In the genomic region with DNA sequence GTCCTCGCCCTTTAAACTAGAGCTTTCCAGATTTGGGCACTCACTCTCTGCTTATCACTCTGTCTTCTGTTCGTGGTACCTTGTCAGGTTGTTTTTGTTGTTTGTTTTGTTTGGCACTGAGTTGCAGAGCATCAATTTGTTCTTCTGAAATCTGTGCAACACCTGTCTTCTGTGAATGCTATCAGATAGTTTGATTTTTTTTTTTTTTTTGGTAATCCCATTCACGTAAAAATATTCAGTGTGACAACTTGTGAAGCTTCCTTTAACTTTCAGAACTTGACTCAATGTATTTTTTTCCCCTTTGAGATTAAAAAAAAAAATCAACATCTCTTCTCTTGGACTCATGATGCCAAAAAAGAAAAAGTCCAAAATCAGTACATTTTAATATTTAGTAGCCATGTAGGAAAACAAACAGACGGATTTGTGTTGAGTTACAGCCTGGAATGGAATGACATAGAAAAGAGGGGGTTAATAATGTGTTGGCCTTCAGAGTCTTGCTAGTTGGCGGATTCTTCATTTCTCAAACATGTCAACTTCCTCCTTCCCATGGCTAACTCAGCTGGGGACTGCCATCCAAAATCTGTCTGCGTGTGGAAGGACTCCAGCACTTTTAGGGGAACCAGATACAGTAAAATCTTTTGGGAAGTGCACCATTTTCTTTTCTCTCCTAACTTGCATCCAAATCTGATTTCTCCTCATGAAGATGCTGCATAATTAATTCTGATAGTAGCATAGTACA, we compare ENCODE assay signal across 15 cellular contexts. TPM values are rescaled to one million over a fixed set of nuclear protein-coding genes. Genes with fewer than 3 reads are reported as not detected.
DNase-seq lines count a peak whose midpoint lies in the region; ATAC-seq and TF ChIP-seq lines count a peak whose summit lies in the region.
"Had no signal": no experiment of that assay in that cellular context is flagged by ENCODE, and none has a peak within 500 bp of the region (broad histone marks: within the 10 kb centered on the region; RNA-seq: fewer than 3 reads in every experiment).

No MANE protein-coding gene starts in this region.

- peaks cover 10% of the 10 kb centered on the region; the same call in 1 of the 2 replicates for H3K4me1 ChIP-seq in ES-I3 (ENCODE audit: insufficient read depth, low read length)
- peaks cover 7% of the 10 kb centered on the region for H3K4me1 ChIP-seq in ectodermal cell (ENCODE audit: control insufficient read depth, insufficient read depth, low read length)
- H3K4me1 ChIP-seq in thyroid gland, result peaks cover 5 to 11% of the 10 kb centered on the region in 2 donors

- H3K36me3 ChIP-seq in ES-I3 (ENCODE audit: insufficient read depth, low read length) (no peaks in the 10 kb centered on the region), ectodermal cell (ENCODE audit: control insufficient read depth, insufficient read depth, low read length) (no peaks in the 10 kb centered on the region), thyroid gland (no peaks in the 10 kb centered on the region)
- H3K36me3 ChIP-seq: sigmoid colon had no signal

- peaks cover 18% of the 10 kb centered on the region for H3K4me1 Mint-ChIP-seq in osteocyte (ENCODE audit: unreplicated experiment)

- no peak for TF ChIP-seq POLR2A in thyroid gland (IDR thresholded peaks at IDR 0.05)

- WGBS in ectodermal cell, 2 experiments, result 51 to 53% methylated on average over 6 of the region's 6 CpGs
- WGBS in thyroid gland, 2 donors, result 65 to 70% methylated on average over 6 of the region's 6 CpGs

- DNase-seq in MV-4-11 (lab: John Stamatoyannopoulos, UW) (peak; percentile 10), osteocyte (ENCODE audit: extremely low spot score, unreplicated experiment) (no peak), thyroid gland (no peak), NCI-H2227 (lab: John Stamatoyannopoulos, UW; ENCODE audit: unreplicated experiment) (no peak)
- no peak for DNase-seq in stimulated activated naive CD4-positive, alpha-beta T cell treated with Interleukin-2 at 50 U/mL for 16 hours (lab: John Stamatoyannopoulos, UW)
- DNase-seq: activated CD8-positive, alpha-beta memory T cell treated with anti-CD3 and anti-CD28 coated beads, Interleukin-2, amount 50 U/mL, for 4 hours; effector CD8-positive, alpha-beta T cell; islet precursor cell; NCI-H510A; sigmoid colon; stimulated activated CD8-positive, alpha-beta memory T cell treated with anti-CD3 and anti-CD28 coated beads, Interleukin-4, amount 100 ng/mL, for 48 hours had no signal

- no peaks in the 10 kb centered on the region for H3K9me3 Mint-ChIP-seq in osteocyte (ENCODE audit: unreplicated experiment)

- no peak for ATAC-seq in GM18868 (IDR thresholded peaks at IDR 0.05; ENCODE audit: unreplicated experiment)
- ATAC-seq: K562 had no signal

- TF ChIP-seq CTCF in osteocyte (IDR thresholded peaks at IDR 0.05) (no peak), thyroid gland (IDR thresholded peaks at IDR 0.05) (no peak)

- no peak overlapping the region for H3K27ac ChIP-seq in ectodermal cell (ENCODE audit: insufficient read depth, low read depth, low read length, poor library complexity, severe bottlenecking)
- H3K27ac ChIP-seq in thyroid gland, result no peak overlapping the region
- H3K27ac ChIP-seq: sigmoid colon had no signal

- no peak overlapping the region for H3K27ac Mint-ChIP-seq in osteocyte (ENCODE audit: unreplicated experiment)

- H3K9ac ChIP-seq in ES-I3 (ENCODE audit: low read depth, low read length), result peak overlapping the region; percentile 73

- H3K4me3 ChIP-seq in ectodermal cell (ENCODE audit: insufficient read depth, low read depth, low read length) (peak overlapping the region; percentile 65), thyroid gland (replicated peaks in 1 of 3) (no peak overlapping the region)
- H3K4me3 ChIP-seq: K562 had no signal

- H3K27me3 Mint-ChIP-seq in osteocyte (ENCODE audit: unreplicated experiment), result peaks cover 73% of the 10 kb centered on the region

- intact Hi-C loops in thyroid gland (cut with DNase I), result no loop called here

- H3K36me3 Mint-ChIP-seq in osteocyte (ENCODE audit: unreplicated experiment), result no peaks in the 10 kb centered on the region

- H3K27me3 ChIP-seq in ectodermal cell (ENCODE audit: control insufficient read depth, insufficient read depth, low read length, poor library complexity, severe bottlenecking), result peaks cover 56% of the 10 kb centered on the region
- H3K27me3 ChIP-seq in thyroid gland, result no peaks in the 10 kb centered on the region

- no peaks in the 10 kb centered on the region; the same call in 1 of the 2 replicates for H3K9me3 ChIP-seq in ES-I3 (ENCODE audit: control insufficient read depth, insufficient read depth, low read length)
- no peaks in the 10 kb centered on the region for H3K9me3 ChIP-seq in ectodermal cell (ENCODE audit: control insufficient read depth, low read length)
- no peaks in the 10 kb centered on the region for H3K9me3 ChIP-seq in thyroid gland
- H3K9me3 ChIP-seq: sigmoid colon had no signal

- peak overlapping the region; percentile 86 for H3K4me3 Mint-ChIP-seq in osteocyte (ENCODE audit: unreplicated experiment)

RNA-seq across cellular contexts. Expression of a gene that starts 1.6 kb away (rescaled TPM):
- 7.1 TPM for polyA plus RNA-seq in ectodermal cell (2013, experiment 1 of 4)
- polyA plus RNA-seq in ectodermal cell (2013, experiment 2 of 4), result 9.7 TPM
- 9.3 TPM for polyA plus RNA-seq in ectodermal cell (2013, experiment 3 of 4)
- 9.4 TPM for polyA plus RNA-seq in ectodermal cell (2013, experiment 4 of 4)
- total RNA-seq in osteocyte (0.71 and 1.6 TPM in 2 replicates), thyroid gland (1 to 10 TPM; 1.9 to 6.5 (median 4.0) TPM)
- total RNA-seq: K562 had no signal
